In genomic region chr3:58009026-58009748, GRCh38 we compare ENCODE assay signal across 8 cellular contexts. TPM values are rescaled to one million over a fixed set of nuclear protein-coding genes. Genes with fewer than 3 reads are reported as not detected.
DNase-seq lines count a peak whose midpoint lies in the region; ATAC-seq, FAIRE-seq and TF ChIP-seq lines count a peak whose summit lies in the region.

No MANE protein-coding gene starts in this region.

- H3K4me3 ChIP-seq in BJ (ENCODE audit: low read depth, low read length) (peak overlapping the region; percentile 90), SK-N-SH (ENCODE audit: low read depth in 2 of 2, low read length in 1 of 2) (peak overlapping the region; percentile 86 to 100), HepG2 (replicated peaks in 1 of 3; ENCODE audit: insufficient read depth in 1 of 3, low read depth in 2 of 3, low read length in 3 of 3) (peak overlapping the region; percentile 93 to 100 (median 99))

- no peak for DNase-seq in BJ (ENCODE audit: low read depth)
- DNase-seq in SK-N-SH = peak; percentile 72
- peak; percentile 45 for DNase-seq in MCF 10A (ENCODE audit: unreplicated experiment)
- DNase-seq in HepG2 (ENCODE audit: low spot score) = no peak
- peak; percentile 9 to 39 for DNase-seq in stimulated activated CD8-positive, alpha-beta memory T cell treated with anti-CD3 and anti-CD28 coated beads, Interleukin-7, amount 100 ng/mL, for 48 hours (ENCODE audit: extremely low read depth in 1 of 2, low read depth in 1 of 2)
- DNase-seq in HPDE6-E6E7 (ENCODE audit: extremely low spot score) = no peak

- WGBS in SK-N-SH (ENCODE audit: low lambda C conversion rate) = 42% methylated on average over 10 of the region's 33 CpGs
- 0% methylated on average over 16 of the region's 33 CpGs for WGBS in HepG2 (ENCODE audit: low lambda C conversion rate)

- no peak for TF ChIP-seq RAD21 in SK-N-SH (IDR thresholded peaks at IDR 0.05; ENCODE audit: low read length)
- no peak for TF ChIP-seq RAD21 in HepG2 (CRISPR knock-in tag; IDR thresholded peaks at IDR 0.05)

- peak overlapping the region; percentile 91 for H3K27ac Mint-ChIP-seq in MCF 10A (ENCODE audit: low read depth, unreplicated experiment)

- no peak for TF ChIP-seq CTCF in BJ (IDR thresholded peaks at IDR 0.05; ENCODE audit: insufficient read depth, low read depth, low read length)
- TF ChIP-seq CTCF in SK-N-SH (IDR thresholded peaks at IDR 0.05) = no peak
- TF ChIP-seq CTCF in MCF 10A (IDR thresholded peaks at IDR 0.05; ENCODE audit: unreplicated experiment) = no peak
- peak; percentile 7; the same call in 1 of the 2 replicates for TF ChIP-seq CTCF in HepG2 (CRISPR knock-in tag; IDR thresholded peaks at IDR 0.05)

- ATAC-seq in GM21576 (IDR thresholded peaks at IDR 0.05; ENCODE audit: unreplicated experiment) (peak; percentile 28), HepG2 (peak; percentile 43), GM19328 (IDR thresholded peaks at IDR 0.05; ENCODE audit: unreplicated experiment) (no peak)

- no TSS peak for BruUV-seq in MCF 10A (replicated peaks; lab: Mats Ljungman, UMichigan)
- no TSS peak for BruUV-seq in HepG2 (replicated peaks; lab: Mats Ljungman, UMichigan)

- no peaks in the 10 kb centered on the region for H3K27me3 ChIP-seq in BJ (ENCODE audit: control insufficient read depth, insufficient read depth, low read length)
- no peaks in the 10 kb centered on the region for H3K27me3 ChIP-seq in SK-N-SH (ENCODE audit: insufficient read depth)
- no peaks in the 10 kb centered on the region; a peak in 1 of 5 replicates for H3K27me3 ChIP-seq in HepG2 (ENCODE audit: control insufficient read depth in 1 of 2, insufficient read depth in 2 of 2, low read length in 2 of 2)

- peak overlapping the region; percentile 62 to 85; a peak in 2 of 4 replicates for H3K27ac ChIP-seq in SK-N-SH (ENCODE audit: low read depth in 2 of 2, low read length in 1 of 2)
- peak overlapping the region; percentile 74 for H3K27ac ChIP-seq in HepG2 (ENCODE audit: extremely low read length, insufficient read depth, low read length)

- H2AFZ ChIP-seq in SK-N-SH (ENCODE audit: low read depth) (peak overlapping the region; percentile 83), HepG2 (ENCODE audit: low read length) (no peak overlapping the region)

- H3K9ac ChIP-seq in SK-N-SH = peak overlapping the region; percentile 97
- H3K9ac ChIP-seq in HepG2 (ENCODE audit: insufficient read depth, low read depth, low read length) = peak overlapping the region; percentile 92

- H3K9me2 ChIP-seq in SK-N-SH = no peaks in the 10 kb centered on the region

- no peaks in the 10 kb centered on the region for H3K9me3 Mint-ChIP-seq in MCF 10A (ENCODE audit: unreplicated experiment)

- peaks cover 45% of the 10 kb centered on the region for H3K4me1 Mint-ChIP-seq in MCF 10A (ENCODE audit: insufficient read depth, unreplicated experiment)

- H4K20me1 ChIP-seq in SK-N-SH (ENCODE audit: insufficient read depth) (peaks cover 29% of the 10 kb centered on the region), HepG2 (ENCODE audit: insufficient read depth, low read length) (peaks cover 49% of the 10 kb centered on the region)

- H3K4me2 ChIP-seq in SK-N-SH (peak overlapping the region; percentile 96), HepG2 (ENCODE audit: low read depth, low read length) (peak overlapping the region; percentile 90)

- TF ChIP-seq EP300 in SK-N-SH (IDR thresholded peaks at IDR 0.05; ENCODE audit: borderline replicate concordance in 1 of 2, low read depth in 1 of 2, low read length in 1 of 2) (no peak), HepG2 (IDR thresholded peaks at IDR 0.05; ENCODE audit: low read depth in 2 of 2, low read length in 2 of 2) (no peak), HepG2 (CRISPR knock-in tag; IDR thresholded peaks at IDR 0.05; ENCODE audit: borderline replicate concordance) (no peak)

- H3K79me2 ChIP-seq in SK-N-SH (ENCODE audit: insufficient read depth) (peaks cover 60% of the 10 kb centered on the region), HepG2 (ENCODE audit: insufficient read depth, low read length) (peaks cover 59% of the 10 kb centered on the region)

- no peak for FAIRE-seq in HepG2 (lab: Jason Lieb, UNC)

- CTCF ChIA-PET in BJ (lab: Yijun Ruan, JAX) = interaction anchor here (0.5 to 2.7 kb wide), 22 partner anchors 9 to 561 kb away, joined by 3 to 14 read pairs (median 5); no protein-coding TSS in a partner anchor
- CTCF ChIA-PET in SK-N-SH (lab: Yijun Ruan, JAX) = interaction anchor here (0.6 to 4.9 kb wide), 30 partner anchors 8 to 545 kb away, joined by 3 to 39 read pairs (median 4); partner anchors contain the start of genes ABHD6, DNASE1L3, HTD2 and RPP14
- CTCF ChIA-PET in MCF 10A (lab: Yijun Ruan, JAX) = interaction anchor here (0.6 to 5.6 kb wide), 19 partner anchors 10 to 412 kb away, joined by 3 to 47 read pairs (median 6); partner anchors contain the start of genes ARF4, HTD2 and RPP14
- CTCF ChIA-PET in HepG2 (lab: Yijun Ruan, JAX; ENCODE audit: low intra/inter-chr PET ratio, low total read pairs) = no interaction called here

- H3F3A ChIP-seq in SK-N-SH (replicated peaks; ENCODE audit: insufficient read depth) = peaks cover 26% of the 10 kb centered on the region

- POLR2A ChIA-PET in BJ (lab: Charles Lee) = interaction anchor here (0.9 kb wide), 1 partner anchor 13 kb away, joined by 3 read pairs; no protein-coding TSS in a partner anchor
- POLR2A ChIA-PET in SK-N-SH (lab: Yijun Ruan, JAX) = interaction anchor here (0.8 to 1.3 kb wide), 2 partner anchors 163 to 169 kb away, joined by 3 to 4 read pairs; no protein-coding TSS in a partner anchor
- POLR2A ChIA-PET in MCF 10A (lab: Yijun Ruan, JAX) = interaction anchor here (0.7 to 7.8 kb wide), 22 partner anchors 10 to 298 kb away, joined by 3 to 98 read pairs (median 6); partner anchors contain the start of genes HTD2 and RPP14
- POLR2A ChIA-PET in HepG2 (lab: Yijun Ruan, JAX) = interaction anchor here (0.9 to 4.7 kb wide), 11 partner anchors 10 to 165 kb away, joined by 3 to 21 read pairs (median 4); no protein-coding TSS in a partner anchor

- H3K36me3 ChIP-seq in BJ (ENCODE audit: control insufficient read depth, insufficient read depth, low read length) (no peaks in the 10 kb centered on the region), SK-N-SH (replicated peaks in 1 of 2; ENCODE audit: control insufficient read depth in 1 of 2, insufficient read depth in 2 of 2, low read length in 1 of 2) (no peaks in the 10 kb centered on the region), HepG2 (replicated peaks in 1 of 2; ENCODE audit: control insufficient read depth in 1 of 2, insufficient read depth in 2 of 2, low read length in 2 of 2) (peaks cover 5 to 9% of the 10 kb centered on the region in 2 experiments; a peak in 3 of 5 replicates)

- peak overlapping the region; percentile 85 for H3K4me3 Mint-ChIP-seq in MCF 10A (ENCODE audit: unreplicated experiment)

- no peaks in the 10 kb centered on the region for H3K27me3 Mint-ChIP-seq in MCF 10A (ENCODE audit: insufficient read depth, unreplicated experiment)

- H3K4me1 ChIP-seq in SK-N-SH (ENCODE audit: control insufficient read depth in 1 of 2, insufficient read depth in 2 of 2, low read depth in 1 of 2, low read length in 1 of 2) (peaks cover 16 to 40% of the 10 kb centered on the region in 2 experiments), HepG2 (ENCODE audit: insufficient read depth, low read length) (peaks cover 61% of the 10 kb centered on the region)

- peaks cover 12% of the 10 kb centered on the region for H3K36me3 Mint-ChIP-seq in MCF 10A (ENCODE audit: insufficient read depth, unreplicated experiment)

- intact Hi-C loops in MCF 10A (cut with micrococcal nuclease) = loop anchor here (2.0 to 5.0 kb wide), 3 partner anchors 46 to 168 kb away; no protein-coding TSS in a partner anchor
- intact Hi-C loops in HepG2 (cut with micrococcal nuclease; ENCODE audit: unreplicated experiment) = loop anchor here (2.0 to 5.0 kb wide), 3 partner anchors 47 to 163 kb away; no protein-coding TSS in a partner anchor

- H3K9me3 ChIP-seq in SK-N-SH (no peaks in the 10 kb centered on the region), HepG2 (ENCODE audit: low read length) (no peaks in the 10 kb centered on the region)

- in situ Hi-C loops in HepG2 (cut with HindIII; ENCODE audit: extremely low pct_ligation_motif_present, low pct_unique_long_range_greater_than_20kb) = loop anchor here (5.0 kb wide), 2 partner anchors 47 to 103 kb away; no protein-coding TSS in a partner anchor

- no peak for TF ChIP-seq POLR2A in HepG2 (IDR thresholded peaks at IDR 0.05; ENCODE audit: insufficient read depth in 1 of 2, low read depth in 2 of 2, low read length in 2 of 2)

TF ChIP-seq in SK-N-SH, 30 proteins besides CTCF, POLR2A, EP300 and RAD21 (continues in another document):
- no peak for TF ChIP-seq EZH2phosphoT487 (IDR thresholded peaks at IDR 0.05; ENCODE audit: borderline replicate concordance, low read depth)

RNA-seq across cellular contexts. Expression of gene FLNB, which starts 1.0 kb away (rescaled TPM):
- 73.7 and 111 TPM in 2 replicates for polyA plus RNA-seq in BJ (2011; rRNA removed)
- 166 and 189 TPM in 2 replicates for polyA minus RNA-seq in BJ (2011; rRNA and poly(A)+ RNA removed)
- 115 and 127 TPM in 2 replicates for polyA plus RNA-seq in SK-N-SH (2012; rRNA removed)
- polyA plus RNA-seq in SK-N-SH (2012; cell fraction: cytosol; rRNA removed) = 44.1 and 52.4 TPM in 2 replicates
- 397 and 536 TPM in 2 replicates for polyA plus RNA-seq in SK-N-SH (2012; cell fraction: nucleus; rRNA removed)
- total RNA-seq in MCF 10A (2022) = 580 and 593 TPM in 2 replicates
- total RNA-seq in HepG2 (2016; rRNA removed; fragmentation: Illumina TruSeq; extraction: Trizol) = 48.8 and 130 TPM in 2 replicates
- 13.1 and 13.3 TPM in 2 replicates for total RNA-seq in HepG2 (2016; cell fraction: cytosol; rRNA removed; fragmentation: Illumina TruSeq; extraction: Trizol; ENCODE audit: low read depth)
- total RNA-seq in HepG2 (2016; cell fraction: insoluble cytoplasmic fraction; rRNA removed; fragmentation: Illumina TruSeq; extraction: Trizol) = 39.2 and 136 TPM in 2 replicates
- 18.9 and 22.5 TPM in 2 replicates for total RNA-seq in HepG2 (2016; cell fraction: membrane; rRNA removed; fragmentation: Illumina TruSeq; extraction: Trizol)
- total RNA-seq in HepG2 (2016; cell fraction: nucleus; rRNA removed; fragmentation: Illumina TruSeq; extraction: Trizol) = 211 and 228 TPM in 2 replicates
- polyA plus RNA-seq in HepG2 (2011; rRNA removed) = 106 and 126 TPM in 2 replicates
- polyA plus RNA-seq in HepG2 (2011; cell fraction: cytosol; rRNA removed) = 92.4 and 98.4 TPM in 2 replicates
- 739 and 796 TPM in 2 replicates for polyA plus RNA-seq in HepG2 (2011; cell fraction: nucleus; rRNA removed)
- polyA plus RNA-seq in HepG2 (2012) = 198 and 216 TPM in 2 replicates
- 8.9 and 9.6 TPM in 2 replicates for polyA plus RNA-seq in HepG2 (2016; cell fraction: cytosol; fragmentation: Illumina TruSeq; extraction: Trizol; ENCODE audit: low read depth)
- polyA plus RNA-seq in HepG2 (2016; cell fraction: insoluble cytoplasmic fraction; fragmentation: Illumina TruSeq; extraction: Trizol; ENCODE audit: low read depth) = 41.9 and 44.7 TPM in 2 replicates
- polyA plus RNA-seq in HepG2 (2016; cell fraction: membrane; fragmentation: Illumina TruSeq; extraction: Trizol; ENCODE audit: low read depth) = 15.4 and 16.3 TPM in 2 replicates
- polyA plus RNA-seq in HepG2 (2016; cell fraction: nucleus; fragmentation: Illumina TruSeq; extraction: Trizol; ENCODE audit: insufficient read depth, low read depth) = 270 and 279 TPM in 2 replicates
- polyA minus RNA-seq in HepG2 (2011; rRNA and poly(A)+ RNA removed; ENCODE audit: low replicate concordance) = 277 and 558 TPM in 2 replicates
- polyA minus RNA-seq in HepG2 (2011; cell fraction: cytosol; rRNA and poly(A)+ RNA removed) = 259 and 274 TPM in 2 replicates
- polyA minus RNA-seq in HepG2 (2011; cell fraction: nucleus; rRNA and poly(A)+ RNA removed) = 831 and 1,056 TPM in 2 replicates

Comparison
In these comparisons a context has a peak if more than half of its experiments do, and no peak if none do; other contexts are left out.
1. DNase-seq: peak in SK-N-SH (single experiment), MCF 10A (single experiment) and stimulated activated CD8-positive, alpha-beta memory T cell treated with anti-CD3 and anti-CD28 coated beads, Interleukin-7, amount 100 ng/mL, for 48 hours (2 of 2); none in BJ (single experiment), HepG2 (single experiment) and HPDE6-E6E7 (single experiment).
2. Peak in every context shown above with its lines, with median percentiles within 50 percentile points of each other: H3K4me3 ChIP-seq.